In genomic region chr11:65013692-65014145, GRCh38 we compare ENCODE assay signal across 8 cellular contexts. TPM values are rescaled to one million over a fixed set of nuclear protein-coding genes. Genes with fewer than 3 reads are reported as not detected.
A peak's percentile ranks its signal among the peaks of the same experiment; 100 is the strongest.
DNase-seq lines count a peak whose midpoint lies in the region; ATAC-seq and TF ChIP-seq lines count a peak whose summit lies in the region.

No MANE protein-coding gene starts in this region.

- CTCF ChIA-PET in activated CD4-positive, alpha-beta T cell treated with anti-CD3 and anti-CD28 coated beads for 36 hours (lab: Charles Lee): interaction anchor here (0.6 to 3.1 kb wide), 20 partner anchors 13 to 325 kb away, joined by 3 to 41 read pairs (median 4); partner anchors contain the start of genes BATF2, CDC42BPG, MAJIN and SNX15

- H3K27me3 Mint-ChIP-seq in activated CD4-positive, alpha-beta T cell treated with anti-CD3 and anti-CD28 coated beads for 36 hours: no peaks in the 10 kb centered on the region

- peaks cover 7 to 30% of the 10 kb centered on the region in 2 donors for H3K4me1 ChIP-seq in left lung

- intact Hi-C loops in activated CD4-positive, alpha-beta T cell treated with anti-CD3 and anti-CD28 coated beads for 36 hours (cut with DNase I, micrococcal nuclease): loop anchor here (1.0 to 5.0 kb wide), 17 partner anchors 14 to 304 kb away; partner anchors contain the start of genes ATG2A (in 2 of the 2), SAC3D1 (in 2 of the 2), SNX15 (in 2 of the 2) and VPS51 (in 2 of the 2)
- intact Hi-C loops in left lung (cut with DNase I): no loop called here

- no peaks in the 10 kb centered on the region for H3K9me3 Mint-ChIP-seq in activated CD4-positive, alpha-beta T cell treated with anti-CD3 and anti-CD28 coated beads for 36 hours (ENCODE audit: low read depth)

- TF ChIP-seq CTCF in 22Rv1 (IDR thresholded peaks at IDR 0.05) (no peak), coronary artery (IDR thresholded peaks at IDR 0.05) (no peak), left lung (IDR thresholded peaks at IDR 0.05) (peak in 1 of 2 donors; percentile 62)

- H3K36me3 Mint-ChIP-seq in activated CD4-positive, alpha-beta T cell treated with anti-CD3 and anti-CD28 coated beads for 36 hours (ENCODE audit: low read depth): peaks cover 14% of the 10 kb centered on the region

- ATAC-seq in GM18508 (IDR thresholded peaks at IDR 0.05; ENCODE audit: insufficient read depth, unreplicated experiment) (peak; percentile 44), HG02981 (IDR thresholded peaks at IDR 0.05; ENCODE audit: unreplicated experiment) (peak; percentile 66), left lung (peak; percentile 89)
- peak; percentile 87 for ATAC-seq in activated CD4-positive, alpha-beta T cell treated with anti-CD3 and anti-CD28 coated beads for 36 hours

- H3K27ac ChIP-seq in 22Rv1 (peak overlapping the region; percentile 83), coronary artery (peak overlapping the region; percentile 96 to 98), left lung (peak overlapping the region; percentile 99 to 100)

- POLR2A ChIA-PET in activated CD4-positive, alpha-beta T cell treated with anti-CD3 and anti-CD28 coated beads for 36 hours (lab: Charles Lee): interaction anchor here (0.6 kb wide), 1 partner anchor 252 kb away, joined by 4 read pairs; no protein-coding TSS in a partner anchor

- H3K4me3 Mint-ChIP-seq in activated CD4-positive, alpha-beta T cell treated with anti-CD3 and anti-CD28 coated beads for 36 hours: peak overlapping the region; percentile 83

- H3K36me3 ChIP-seq in left lung: peaks cover 0 to 10% of the 10 kb centered on the region in 2 donors

- H3K27ac Mint-ChIP-seq in activated CD4-positive, alpha-beta T cell treated with anti-CD3 and anti-CD28 coated beads for 36 hours: peak overlapping the region; percentile 96

- DNase-seq in NCI-H2081 treated with DMSO at 0.1 percent for 48 hours (lab: John Stamatoyannopoulos, UW) (peak; percentile 32), coronary artery (ENCODE audit: low spot score) (peak; percentile 93), left lung (peak; percentile 92 to 96)
- peak; percentile 90 for DNase-seq in activated CD4-positive, alpha-beta T cell treated with anti-CD3 and anti-CD28 coated beads for 36 hours
- DNase-seq in stimulated activated CD4-positive, alpha-beta T cell treated with anti-CD3 and anti-CD28 coated beads, Interleukin-4, amount 100 ng/mL, for 1 hour: peak; percentile 87

- H3K4me1 Mint-ChIP-seq in activated CD4-positive, alpha-beta T cell treated with anti-CD3 and anti-CD28 coated beads for 36 hours: peaks cover 25% of the 10 kb centered on the region

- H3K4me3 ChIP-seq in coronary artery: peak overlapping the region; percentile 84
- peak overlapping the region; percentile 70 to 91 for H3K4me3 ChIP-seq in left lung

- no peaks in the 10 kb centered on the region for H3K27me3 ChIP-seq in left lung

- H3K9me3 ChIP-seq in left lung: no peaks in the 10 kb centered on the region

RNA-seq across cellular contexts. Expression of gene ARL2, which starts 0.2 kb away (rescaled TPM):
- 100 to 1,000 TPM in 1 of 2 experiments, 10 to 100 TPM in 1; 89.6 to 109 TPM for total RNA-seq in activated CD4-positive, alpha-beta T cell treated with anti-CD3 and anti-CD28 coated beads for 36 hours
- total RNA-seq in left lung: 10 to 100 TPM; 85.3 to 89.9 TPM

RNA-seq across cellular contexts. Expression of gene SNX15, which starts 13.5 kb away (rescaled TPM):
- 10 to 100 TPM; 12.1 to 14.2 TPM for total RNA-seq in activated CD4-positive, alpha-beta T cell treated with anti-CD3 and anti-CD28 coated beads for 36 hours
- 10 to 100 TPM; 22.6 to 27.4 TPM for total RNA-seq in left lung

RNA-seq across cellular contexts. Expression of gene BATF2, which starts 16.9 kb away (rescaled TPM):
- not detected for total RNA-seq in activated CD4-positive, alpha-beta T cell treated with anti-CD3 and anti-CD28 coated beads for 36 hours
- 1 to 10 TPM; 3.2 to 8.1 TPM for total RNA-seq in left lung

RNA-seq across cellular contexts. Expression of gene SAC3D1, which starts 27.3 kb away (rescaled TPM):
- total RNA-seq in activated CD4-positive, alpha-beta T cell treated with anti-CD3 and anti-CD28 coated beads for 36 hours: 10 to 100 TPM; 10.5 to 12.1 TPM
- 10 to 100 TPM; 13.2 to 15.4 TPM for total RNA-seq in left lung

RNA-seq across cellular contexts. Expression of gene MAJIN, which starts 41.8 kb away (rescaled TPM):
- 1 to 10 TPM; 1.2 to 1.6 TPM for total RNA-seq in activated CD4-positive, alpha-beta T cell treated with anti-CD3 and anti-CD28 coated beads for 36 hours
- total RNA-seq in left lung: not detected

Comparison
In these comparisons a context has a peak if more than half of its experiments do, and no peak if none do; other contexts are left out.
1. Peak in every context shown above with its lines: DNase-seq, ATAC-seq, H3K4me3 ChIP-seq and H3K27ac ChIP-seq.
2. DNase-seq: peak in every context shown above with its lines; median percentile 94 in left lung; 93 in coronary artery; 90 in activated CD4-positive, alpha-beta T cell treated with anti-CD3 and anti-CD28 coated beads for 36 hours; 87 in stimulated activated CD4-positive, alpha-beta T cell treated with anti-CD3 and anti-CD28 coated beads, Interleukin-4, amount 100 ng/mL, for 1 hour; 32 in NCI-H2081 treated with DMSO at 0.1 percent for 48 hours.
3. RNA of gene BATF2, which starts 16.9 kb away (total RNA-seq): 3.2 to 8.1 TPM in left lung; not detected in activated CD4-positive, alpha-beta T cell treated with anti-CD3 and anti-CD28 coated beads for 36 hours; every median in the first group is over 4 times any median in the second.
4. intact Hi-C loops: an anchor here in activated CD4-positive, alpha-beta T cell treated with anti-CD3 and anti-CD28 coated beads for 36 hours (1.0 to 5.0 kb wide); none called in left lung.